Comparison of ENCODE assay signal across 9 cellular contexts in genomic region chr20:39424923-39425678, GRCh38.
"Had no signal": no experiment of that assay in that cellular context is flagged by ENCODE, and none has a peak within 500 bp of the region (broad histone marks: within the 10 kb centered on the region; RNA-seq: fewer than 3 reads in every experiment).

No MANE protein-coding gene starts in this region.

- H3K4me1 ChIP-seq: HAP-1 had no signal

- H3K36me3 Mint-ChIP-seq: IgD-negative memory B cell had no signal

- ATAC-seq: GM23338, HCT116 had no signal

- H3K27me3 Mint-ChIP-seq: IgD-negative memory B cell had no signal

- H3K9me3 ChIP-seq: HAP-1 had no signal

- H3K36me3 ChIP-seq: HAP-1 had no signal

- DNase-seq: H7, KBM-7 had no signal

- H2AFZ ChIP-seq: GM23338 had no signal

- FAIRE-seq: H1 had no signal

- H3K4me1 Mint-ChIP-seq: GM23338, IgD-negative memory B cell had no signal

- H3K9ac ChIP-seq: KMS-11 had no signal

- H3K4me3 Mint-ChIP-seq: GM23338, IgD-negative memory B cell had no signal

- H3K27ac Mint-ChIP-seq: GM23338, IgD-negative memory B cell had no signal

- H3K9me3 Mint-ChIP-seq: GM23338, IgD-negative memory B cell had no signal

- H3K4me3 ChIP-seq: GM23338, HAP-1 had no signal

- H3K27ac ChIP-seq: HL-60, KMS-11 had no signal

- H3K4me2 ChIP-seq: GM23338, KMS-11 had no signal
